ENCODE assay signal across 9 cellular contexts in the genomic region with DNA sequence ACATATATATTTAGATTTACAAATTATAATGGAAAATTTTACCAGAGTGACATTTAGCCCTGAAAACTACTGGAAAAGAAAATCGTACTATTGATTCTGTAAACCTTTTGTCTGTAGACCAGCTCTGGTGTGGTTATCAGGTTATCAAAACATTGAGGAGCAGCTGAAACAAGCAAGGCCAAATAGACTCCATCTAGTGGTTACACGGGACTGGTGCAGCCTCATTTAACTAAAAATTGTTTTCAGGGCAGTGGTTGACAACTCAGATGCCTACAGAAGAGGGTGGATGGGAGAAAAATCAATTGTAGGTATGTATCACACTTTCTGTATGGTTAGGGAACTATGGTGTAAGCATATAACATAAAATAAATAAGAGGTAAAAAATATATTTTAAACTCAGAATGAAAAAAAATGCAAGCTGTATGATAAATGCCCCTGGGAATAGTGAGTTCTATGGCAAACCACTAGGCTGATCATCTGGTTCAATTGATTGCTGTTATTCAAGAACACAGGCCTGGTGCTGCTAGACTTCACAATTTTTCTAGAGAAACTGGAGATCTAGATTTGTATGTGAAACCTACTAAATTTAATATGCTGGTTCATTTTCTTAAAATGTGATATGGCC. TPM values are rescaled to one million over a fixed set of nuclear protein-coding genes. Genes with fewer than 3 reads are reported as not detected.
DNase-seq lines count a peak whose midpoint lies in the region; ATAC-seq and TF ChIP-seq lines count a peak whose summit lies in the region.
"Had no signal": no experiment of that assay in that cellular context is flagged by ENCODE, and none has a peak within 500 bp of the region (broad histone marks: within the 10 kb centered on the region; RNA-seq: fewer than 3 reads in every experiment).

No MANE protein-coding gene starts in this region.

- no peaks in the 10 kb centered on the region for H3K9me2 ChIP-seq in hepatocyte (replicated peaks; ENCODE audit: insufficient read depth)

- ATAC-seq in GM19043 (IDR thresholded peaks at IDR 0.05; ENCODE audit: low read depth, unreplicated experiment) (peak; percentile 97), HG03103 (IDR thresholded peaks at IDR 0.05; ENCODE audit: low read depth, unreplicated experiment) (peak; percentile 99)

- H3K4me3 ChIP-seq in adrenal gland (no peak overlapping the region), hepatocyte (no peak overlapping the region), testis (no peak overlapping the region)

- H3K27me3 ChIP-seq in adrenal gland (no peaks in the 10 kb centered on the region), hepatocyte (no peaks in the 10 kb centered on the region), testis (no peaks in the 10 kb centered on the region)

- H4K20me1 ChIP-seq in hepatocyte (ENCODE audit: insufficient read depth, poor library complexity, severe bottlenecking) = no peaks in the 10 kb centered on the region

- H3K27ac ChIP-seq in C4-2B = no peak overlapping the region
- no peak overlapping the region for H3K27ac ChIP-seq in adrenal gland
- H3K27ac ChIP-seq in hepatocyte = no peak overlapping the region
- H3K27ac ChIP-seq in testis = no peak overlapping the region

- TF ChIP-seq POLR2A in adrenal gland (IDR thresholded peaks at IDR 0.05) (no peak), testis (IDR thresholded peaks at IDR 0.05) (no peak)

- H3K9me3 ChIP-seq in adrenal gland (replicated peaks in 1 of 3) (no peaks in the 10 kb centered on the region), hepatocyte (ENCODE audit: low read depth) (no peaks in the 10 kb centered on the region), testis (no peaks in the 10 kb centered on the region)

- DNase-seq in NCI-H2081 treated with DMSO at 0.1 percent for 48 hours (lab: John Stamatoyannopoulos, UW) (peak; percentile 55), adrenal gland (peak; percentile 18 to 65 (median 41)), hepatocyte (ENCODE audit: low spot score) (peak; percentile 66), testis (peak; percentile 50), CD1c-positive myeloid dendritic cell (ENCODE audit: extremely low spot score) (no peak)
- DNase-seq: naive B cell had no signal

- no peak overlapping the region for H3K4me2 ChIP-seq in hepatocyte

- WGBS in adrenal gland, 4 donors = 7 to 11% (median 9%) methylated on average over 2 of the region's 2 CpGs
- 13% methylated on average over 2 of the region's 2 CpGs for WGBS in hepatocyte (ENCODE audit: low lambda C conversion rate, missing lambda C conversion rate)
- 22 to 23% methylated on average over 2 of the region's 2 CpGs for WGBS in testis, 2 donors

- TF ChIP-seq CTCF in C4-2B (conservative IDR thresholded peaks at IDR 0.05) (peak; percentile 91), adrenal gland (IDR thresholded peaks at IDR 0.05) (peak; percentile 61 to 73 (median 68)), hepatocyte (IDR thresholded peaks at IDR 0.05; ENCODE audit: poor library complexity) (peak; percentile 76), testis (IDR thresholded peaks at IDR 0.05) (peak; percentile 24 to 59 (median 49))

- H2AFZ ChIP-seq in hepatocyte = no peak overlapping the region

- H3K4me1 ChIP-seq in adrenal gland (replicated peaks in 1 of 2) = no peaks in the 10 kb centered on the region
- no peaks in the 10 kb centered on the region for H3K4me1 ChIP-seq in hepatocyte (ENCODE audit: insufficient read depth)
- H3K4me1 ChIP-seq in testis = no peaks in the 10 kb centered on the region

- no peaks in the 10 kb centered on the region for H3K79me2 ChIP-seq in hepatocyte

- intact Hi-C loops in adrenal gland (cut with DNase I) = no loop called here
- intact Hi-C loops in testis (cut with DNase I; ENCODE audit: low total_unique reads) = no loop called here

- no peaks in the 10 kb centered on the region for H3K36me3 ChIP-seq in adrenal gland (replicated peaks in 1 of 2)
- no peaks in the 10 kb centered on the region for H3K36me3 ChIP-seq in hepatocyte (replicated peaks; ENCODE audit: insufficient read depth, low read depth)
- no peaks in the 10 kb centered on the region for H3K36me3 ChIP-seq in testis (ENCODE audit: low read depth, missing control alignments)

RNA-seq across cellular contexts. Expression of a gene that starts 51.2 kb away (rescaled TPM):
- 10 to 100 TPM; 26.9 to 90.0 (median 51.2) TPM for total RNA-seq in adrenal gland
- polyA plus RNA-seq in adrenal gland = 10 to 100 TPM in 2 of 3 donors, 1 to 10 TPM in 1; 9.4 to 18.1 (median 12.9) TPM
- 18.8 and 31.4 TPM in 2 replicates for total RNA-seq in hepatocyte
- 8.0 and 8.5 TPM in 2 replicates for polyA plus RNA-seq in hepatocyte
- 10 to 100 TPM; 17.1 to 22.8 TPM for total RNA-seq in testis
- polyA plus RNA-seq in testis (ENCODE audit: insufficient read depth, low read depth, low replicate concordance) = 7.5 TPM
